In genomic region chr17:78891406-78892061, GRCh38 we compare ENCODE assay signal across 11 cellular contexts. TPM values are rescaled to one million over a fixed set of nuclear protein-coding genes. Genes with fewer than 3 reads are reported as not detected.
A peak's percentile ranks its signal among the peaks of the same experiment; 100 is the strongest.
DNase-seq lines count a peak whose midpoint lies in the region; ATAC-seq, FAIRE-seq and TF ChIP-seq lines count a peak whose summit lies in the region.
"Had no signal": no experiment of that assay in that cellular context is flagged by ENCODE, and none has a peak within 500 bp of the region (broad histone marks: within the 10 kb centered on the region; RNA-seq: fewer than 3 reads in every experiment).

No MANE protein-coding gene starts in this region.

- H3K9ac ChIP-seq in HepG2 (ENCODE audit: insufficient read depth, low read depth, low read length) = no peak overlapping the region

- H4K20me1 ChIP-seq in HepG2 (ENCODE audit: insufficient read depth, low read length) = no peaks in the 10 kb centered on the region

- H3K27ac ChIP-seq in right lobe of liver = peak overlapping the region in 2 of 3 donors; percentile 8 to 53
- no peak overlapping the region for H3K27ac ChIP-seq in HepG2 (ENCODE audit: extremely low read length, insufficient read depth, low read length)
- H3K27ac ChIP-seq in upper lobe of right lung = peak overlapping the region; percentile 11

- ATAC-seq in right lobe of liver (peak in 2 of 4 donors; percentile 9 to 29), HepG2 (no peak), upper lobe of right lung (peak; percentile 38)

- FAIRE-seq in HepG2 (lab: Jason Lieb, UNC) (no peak), GM12892 (lab: Jason Lieb, UNC) (no peak)

- H3K9me3 ChIP-seq in right lobe of liver (no peaks in the 10 kb centered on the region), HepG2 (ENCODE audit: low read length) (no peaks in the 10 kb centered on the region), upper lobe of right lung (no peaks in the 10 kb centered on the region)

- H3K4me2 ChIP-seq in HepG2 (ENCODE audit: low read depth, low read length) = no peak overlapping the region

- no peak for DNase-seq in right lobe of liver
- no peak for DNase-seq in HepG2 (ENCODE audit: low spot score)
- DNase-seq in neural crest cell (ENCODE audit: low read depth, low spot score) = no peak
- DNase-seq in upper lobe of right lung = no peak
- no peak for DNase-seq in DMS153 (lab: John Stamatoyannopoulos, UW)
- DNase-seq in GM12892 (ENCODE audit: insufficient read length) = no peak
- no peak for DNase-seq in midbrain (lab: John Stamatoyannopoulos, UW)
- DNase-seq: NCI-H1092, NCI-H446 had no signal

- H3K9me3 Mint-ChIP-seq in brain (no peaks in the 10 kb centered on the region), neural crest cell (no peaks in the 10 kb centered on the region)
- H3K9me3 Mint-ChIP-seq: activated T-helper 2 cell treated with anti-CD3 and anti-CD28 coated beads, Interferon-gamma antibody, Interleukin-2, Interleukin-4, amounts not matched to agents 10 μg/mL and 5 μg/mL and 100 μg/mL, durations not matched to agents 14 hours and 24 hours and 36 hours had no signal

- H3K27ac Mint-ChIP-seq in brain (peak overlapping the region; percentile 51 to 95 (median 82)), neural crest cell (ENCODE audit: unreplicated experiment) (peak overlapping the region; percentile 47)
- H3K27ac Mint-ChIP-seq: activated T-helper 2 cell treated with anti-CD3 and anti-CD28 coated beads, Interferon-gamma antibody, Interleukin-2, Interleukin-4, amounts not matched to agents 10 μg/mL and 5 μg/mL and 100 μg/mL, durations not matched to agents 14 hours and 24 hours and 36 hours had no signal

- no TSS peak for BruUV-seq in HepG2 (replicated peaks; lab: Mats Ljungman, UMichigan)

- H3K4me3 ChIP-seq in right lobe of liver = no peak overlapping the region
- no peak overlapping the region for H3K4me3 ChIP-seq in HepG2 (replicated peaks in 1 of 3; ENCODE audit: insufficient read depth in 1 of 3, low read depth in 2 of 3, low read length in 3 of 3)
- no peak overlapping the region for H3K4me3 ChIP-seq in upper lobe of right lung

- no peak for TF ChIP-seq CTCF in right lobe of liver (IDR thresholded peaks at IDR 0.05)
- TF ChIP-seq CTCF in HepG2 (CRISPR knock-in tag; IDR thresholded peaks at IDR 0.05) = no peak
- no peak for TF ChIP-seq CTCF in brain (conservative IDR thresholded peaks at IDR 0.05)
- no peak for TF ChIP-seq CTCF in neural crest cell (conservative IDR thresholded peaks at IDR 0.05)
- no peak for TF ChIP-seq CTCF in upper lobe of right lung (IDR thresholded peaks at IDR 0.05)

- CTCF ChIA-PET in HepG2 (lab: Yijun Ruan, JAX; ENCODE audit: low intra/inter-chr PET ratio, low total read pairs) = no interaction called here

- TF ChIP-seq RAD21 in HepG2 (CRISPR knock-in tag; IDR thresholded peaks at IDR 0.05) = no peak

- peaks cover 0 to 5% (median 0%) of the 10 kb centered on the region in 4 donors for H3K4me1 ChIP-seq in right lobe of liver
- H3K4me1 ChIP-seq in HepG2 (ENCODE audit: insufficient read depth, low read length) = 0 out of 2 replicates have a peak, but pooled peaks cover 6% of the 10 kb centered on the region
- H3K4me1 ChIP-seq in upper lobe of right lung = peaks cover 50% of the 10 kb centered on the region

- no peak for TF ChIP-seq EP300 in HepG2 (IDR thresholded peaks at IDR 0.05; ENCODE audit: low read depth in 2 of 2, low read length in 2 of 2)
- TF ChIP-seq EP300 in HepG2 (CRISPR knock-in tag; IDR thresholded peaks at IDR 0.05; ENCODE audit: borderline replicate concordance) = no peak

- in situ Hi-C loops in HepG2 (cut with HindIII; ENCODE audit: extremely low pct_ligation_motif_present, low pct_unique_long_range_greater_than_20kb) = no loop called here

- H3K4me1 Mint-ChIP-seq in brain = peaks cover 93% of the 10 kb centered on the region
- peaks cover 65% of the 10 kb centered on the region for H3K4me1 Mint-ChIP-seq in neural crest cell

- intact Hi-C loops in right lobe of liver (cut with DNase I) = no loop called here
- intact Hi-C loops in HepG2 (cut with micrococcal nuclease; ENCODE audit: unreplicated experiment) = no loop called here
- intact Hi-C loops in upper lobe of right lung (cut with DNase I) = no loop called here

- 45% methylated on average over 16 of the region's 21 CpGs for WGBS in right lobe of liver (ENCODE audit: insufficient coverage, low coverage, low lambda C conversion rate, missing lambda C conversion rate)
- WGBS in HepG2 (ENCODE audit: low lambda C conversion rate) = 90% methylated on average over 21 of the region's 21 CpGs

- TF ChIP-seq POLR2A in right lobe of liver (IDR thresholded peaks at IDR 0.05) (no peak), HepG2 (IDR thresholded peaks at IDR 0.05; ENCODE audit: insufficient read depth in 1 of 2, low read depth in 2 of 2, low read length in 2 of 2) (no peak), GM12892 (IDR thresholded peaks at IDR 0.05; ENCODE audit: low read depth, low read length) (no peak)

- H3K27me3 ChIP-seq in right lobe of liver = no peaks in the 10 kb centered on the region
- no peaks in the 10 kb centered on the region for H3K27me3 ChIP-seq in HepG2 (ENCODE audit: control insufficient read depth in 1 of 2, insufficient read depth in 2 of 2, low read length in 2 of 2)
- H3K27me3 ChIP-seq in upper lobe of right lung = no peaks in the 10 kb centered on the region

- no peaks in the 10 kb centered on the region for H3K36me3 ChIP-seq in right lobe of liver
- no peaks in the 10 kb centered on the region; a peak in 1 of 5 replicates for H3K36me3 ChIP-seq in HepG2 (replicated peaks in 1 of 2; ENCODE audit: control insufficient read depth in 1 of 2, insufficient read depth in 2 of 2, low read length in 2 of 2)
- no peaks in the 10 kb centered on the region for H3K36me3 ChIP-seq in upper lobe of right lung

- H3K79me2 ChIP-seq in HepG2 (ENCODE audit: insufficient read depth, low read length) = no peaks in the 10 kb centered on the region

- no peak overlapping the region for H2AFZ ChIP-seq in HepG2 (ENCODE audit: low read length)

- POLR2A ChIA-PET in HepG2 (lab: Yijun Ruan, JAX) = interaction anchor here (1.1 kb wide), 1 partner anchor 26 kb away, joined by 4 read pairs; no protein-coding TSS in a partner anchor

- H3K36me3 Mint-ChIP-seq in brain (peaks cover 24% of the 10 kb centered on the region), neural crest cell (ENCODE audit: low read depth) (no peaks in the 10 kb centered on the region)

- H3K27me3 Mint-ChIP-seq in brain (no peaks in the 10 kb centered on the region), neural crest cell (ENCODE audit: low read depth) (no peaks in the 10 kb centered on the region)

- H3K4me3 Mint-ChIP-seq in brain = no peak overlapping the region
- no peak overlapping the region for H3K4me3 Mint-ChIP-seq in neural crest cell

RNA-seq across cellular contexts. Expression of gene CEP295NL, which starts 11.5 kb away (rescaled TPM):
- total RNA-seq in right lobe of liver (1 to 10 TPM in 1 of 6 experiments, under 1 TPM in 5; 0.19 to 1.0 (median 0.53) TPM), HepG2 (2016; rRNA removed; fragmentation: Illumina TruSeq; extraction: Trizol) (not detected in 2 replicates), neural crest cell (1.2 TPM in 2 replicates), upper lobe of right lung (4.2 TPM)
- total RNA-seq in HepG2 (2016; cell fraction: cytosol; rRNA removed; fragmentation: Illumina TruSeq; extraction: Trizol; ENCODE audit: low read depth) = not detected in 2 replicates
- total RNA-seq in HepG2 (2016; cell fraction: insoluble cytoplasmic fraction; rRNA removed; fragmentation: Illumina TruSeq; extraction: Trizol) = 0.06 TPM in 1 of 2 replicates, not detected in the other
- not detected in 2 replicates for total RNA-seq in HepG2 (2016; cell fraction: membrane; rRNA removed; fragmentation: Illumina TruSeq; extraction: Trizol)
- total RNA-seq in HepG2 (2016; cell fraction: nucleus; rRNA removed; fragmentation: Illumina TruSeq; extraction: Trizol) = not detected in 2 replicates
- polyA plus RNA-seq in HepG2 (2011; rRNA removed) (not detected in 2 replicates), brain (ENCODE audit: insufficient read depth, low read depth, low replicate concordance) (0.20 TPM)
- polyA plus RNA-seq in HepG2 (2011; cell fraction: cytosol; rRNA removed) = not detected in 2 replicates
- polyA plus RNA-seq in HepG2 (2011; cell fraction: nucleus; rRNA removed) = 0.14 and 0.31 TPM in 2 replicates
- polyA plus RNA-seq in HepG2 (2012) = 0.07 and 0.13 TPM in 2 replicates
- not detected in 2 replicates for polyA plus RNA-seq in HepG2 (2016; cell fraction: cytosol; fragmentation: Illumina TruSeq; extraction: Trizol; ENCODE audit: low read depth)
- not detected in 2 replicates for polyA plus RNA-seq in HepG2 (2016; cell fraction: insoluble cytoplasmic fraction; fragmentation: Illumina TruSeq; extraction: Trizol; ENCODE audit: low read depth)
- polyA plus RNA-seq in HepG2 (2016; cell fraction: membrane; fragmentation: Illumina TruSeq; extraction: Trizol; ENCODE audit: low read depth) = not detected in 2 replicates
- not detected in 2 replicates for polyA plus RNA-seq in HepG2 (2016; cell fraction: nucleus; fragmentation: Illumina TruSeq; extraction: Trizol; ENCODE audit: insufficient read depth, low read depth)
- polyA minus RNA-seq in HepG2 (2011; rRNA and poly(A)+ RNA removed; ENCODE audit: low replicate concordance) = 1.2 TPM in 1 of 2 replicates, not detected in the other
- not detected in 2 replicates for polyA minus RNA-seq in HepG2 (2011; cell fraction: cytosol; rRNA and poly(A)+ RNA removed)
- 1.5 and 1.6 TPM in 2 replicates for polyA minus RNA-seq in HepG2 (2011; cell fraction: nucleus; rRNA and poly(A)+ RNA removed)
- not detected for polyA plus RNA-seq in GM12892 (2012; ENCODE audit: missing spikeins)
- total RNA-seq: activated T-helper 2 cell treated with anti-CD3 and anti-CD28 coated beads, Interferon-gamma antibody, Interleukin-2, Interleukin-4, amounts not matched to agents 10 μg/mL and 5 μg/mL and 100 μg/mL, durations not matched to agents 14 hours and 24 hours and 36 hours had no signal

RNA-seq across cellular contexts. Expression of gene TIMP2, which starts 33.7 kb away (rescaled TPM):
- total RNA-seq in right lobe of liver (10 to 100 TPM; 18.9 to 36.1 (median 26.7) TPM), HepG2 (2016; rRNA removed; fragmentation: Illumina TruSeq; extraction: Trizol) (2.2 and 3.8 TPM in 2 replicates), neural crest cell (58.5 and 60.2 TPM in 2 replicates), upper lobe of right lung (318 TPM)
- 1.4 and 1.7 TPM in 2 replicates for total RNA-seq in HepG2 (2016; cell fraction: cytosol; rRNA removed; fragmentation: Illumina TruSeq; extraction: Trizol; ENCODE audit: low read depth)
- total RNA-seq in HepG2 (2016; cell fraction: insoluble cytoplasmic fraction; rRNA removed; fragmentation: Illumina TruSeq; extraction: Trizol) = 1.7 and 3.9 TPM in 2 replicates
- 3.3 and 3.4 TPM in 2 replicates for total RNA-seq in HepG2 (2016; cell fraction: membrane; rRNA removed; fragmentation: Illumina TruSeq; extraction: Trizol)
- 6.3 and 8.0 TPM in 2 replicates for total RNA-seq in HepG2 (2016; cell fraction: nucleus; rRNA removed; fragmentation: Illumina TruSeq; extraction: Trizol)
- polyA plus RNA-seq in HepG2 (2011; rRNA removed) (8.5 and 11.7 TPM in 2 replicates), brain (ENCODE audit: insufficient read depth, low read depth, low replicate concordance) (314 TPM)
- 8.0 and 12.6 TPM in 2 replicates for polyA plus RNA-seq in HepG2 (2011; cell fraction: cytosol; rRNA removed)
- 10.4 and 13.8 TPM in 2 replicates for polyA plus RNA-seq in HepG2 (2011; cell fraction: nucleus; rRNA removed)
- polyA plus RNA-seq in HepG2 (2012) = 25.0 and 33.2 TPM in 2 replicates
- polyA plus RNA-seq in HepG2 (2016; cell fraction: cytosol; fragmentation: Illumina TruSeq; extraction: Trizol; ENCODE audit: low read depth) = 3.0 and 3.2 TPM in 2 replicates
- polyA plus RNA-seq in HepG2 (2016; cell fraction: insoluble cytoplasmic fraction; fragmentation: Illumina TruSeq; extraction: Trizol; ENCODE audit: low read depth) = 3.9 and 5.4 TPM in 2 replicates
- polyA plus RNA-seq in HepG2 (2016; cell fraction: membrane; fragmentation: Illumina TruSeq; extraction: Trizol; ENCODE audit: low read depth) = 4.0 and 5.0 TPM in 2 replicates
- polyA plus RNA-seq in HepG2 (2016; cell fraction: nucleus; fragmentation: Illumina TruSeq; extraction: Trizol; ENCODE audit: insufficient read depth, low read depth) = 18.4 and 18.6 TPM in 2 replicates
- polyA minus RNA-seq in HepG2 (2011; rRNA and poly(A)+ RNA removed; ENCODE audit: low replicate concordance) = 10.0 and 25.5 TPM in 2 replicates
- 11.5 and 14.6 TPM in 2 replicates for polyA minus RNA-seq in HepG2 (2011; cell fraction: cytosol; rRNA and poly(A)+ RNA removed)
- polyA minus RNA-seq in HepG2 (2011; cell fraction: nucleus; rRNA and poly(A)+ RNA removed) = 4.2 and 6.2 TPM in 2 replicates
- polyA plus RNA-seq in GM12892 (2012; ENCODE audit: missing spikeins) = not detected

RNA-seq across cellular contexts. Expression of gene USP36, which starts 50.9 kb away (rescaled TPM):
- total RNA-seq in right lobe of liver (10 to 100 TPM; 12.7 to 27.8 (median 18.7) TPM), HepG2 (2016; rRNA removed; fragmentation: Illumina TruSeq; extraction: Trizol) (29.6 and 30.7 TPM in 2 replicates), neural crest cell (59.0 and 63.2 TPM in 2 replicates), upper lobe of right lung (69.6 TPM)
- 17.6 and 21.4 TPM in 2 replicates for total RNA-seq in HepG2 (2016; cell fraction: cytosol; rRNA removed; fragmentation: Illumina TruSeq; extraction: Trizol; ENCODE audit: low read depth)
- total RNA-seq in HepG2 (2016; cell fraction: insoluble cytoplasmic fraction; rRNA removed; fragmentation: Illumina TruSeq; extraction: Trizol) = 29.5 and 30.6 TPM in 2 replicates
- total RNA-seq in HepG2 (2016; cell fraction: membrane; rRNA removed; fragmentation: Illumina TruSeq; extraction: Trizol) = 23.9 and 28.0 TPM in 2 replicates
- 45.6 and 50.9 TPM in 2 replicates for total RNA-seq in HepG2 (2016; cell fraction: nucleus; rRNA removed; fragmentation: Illumina TruSeq; extraction: Trizol)
- polyA plus RNA-seq in HepG2 (2011; rRNA removed) (45.9 and 49.4 TPM in 2 replicates), brain (ENCODE audit: insufficient read depth, low read depth, low replicate concordance) (24.7 TPM)
- 22.4 and 27.2 TPM in 2 replicates for polyA plus RNA-seq in HepG2 (2011; cell fraction: cytosol; rRNA removed)
- 148 and 160 TPM in 2 replicates for polyA plus RNA-seq in HepG2 (2011; cell fraction: nucleus; rRNA removed)
- 49.1 and 55.7 TPM in 2 replicates for polyA plus RNA-seq in HepG2 (2012)
- 1.6 and 2.3 TPM in 2 replicates for polyA plus RNA-seq in HepG2 (2016; cell fraction: cytosol; fragmentation: Illumina TruSeq; extraction: Trizol; ENCODE audit: low read depth)
- 22.1 and 28.5 TPM in 2 replicates for polyA plus RNA-seq in HepG2 (2016; cell fraction: insoluble cytoplasmic fraction; fragmentation: Illumina TruSeq; extraction: Trizol; ENCODE audit: low read depth)
- 6.8 and 7.2 TPM in 2 replicates for polyA plus RNA-seq in HepG2 (2016; cell fraction: membrane; fragmentation: Illumina TruSeq; extraction: Trizol; ENCODE audit: low read depth)
- 90.2 and 93.2 TPM in 2 replicates for polyA plus RNA-seq in HepG2 (2016; cell fraction: nucleus; fragmentation: Illumina TruSeq; extraction: Trizol; ENCODE audit: insufficient read depth, low read depth)
- 82.7 and 86.0 TPM in 2 replicates for polyA minus RNA-seq in HepG2 (2011; rRNA and poly(A)+ RNA removed; ENCODE audit: low replicate concordance)
- polyA minus RNA-seq in HepG2 (2011; cell fraction: cytosol; rRNA and poly(A)+ RNA removed) = 18.0 and 21.4 TPM in 2 replicates
- 71.6 and 79.7 TPM in 2 replicates for polyA minus RNA-seq in HepG2 (2011; cell fraction: nucleus; rRNA and poly(A)+ RNA removed)
- 38.1 TPM for polyA plus RNA-seq in GM12892 (2012; ENCODE audit: missing spikeins)
